8 cellular contexts compared by ENCODE assay signal in the genomic region with DNA sequence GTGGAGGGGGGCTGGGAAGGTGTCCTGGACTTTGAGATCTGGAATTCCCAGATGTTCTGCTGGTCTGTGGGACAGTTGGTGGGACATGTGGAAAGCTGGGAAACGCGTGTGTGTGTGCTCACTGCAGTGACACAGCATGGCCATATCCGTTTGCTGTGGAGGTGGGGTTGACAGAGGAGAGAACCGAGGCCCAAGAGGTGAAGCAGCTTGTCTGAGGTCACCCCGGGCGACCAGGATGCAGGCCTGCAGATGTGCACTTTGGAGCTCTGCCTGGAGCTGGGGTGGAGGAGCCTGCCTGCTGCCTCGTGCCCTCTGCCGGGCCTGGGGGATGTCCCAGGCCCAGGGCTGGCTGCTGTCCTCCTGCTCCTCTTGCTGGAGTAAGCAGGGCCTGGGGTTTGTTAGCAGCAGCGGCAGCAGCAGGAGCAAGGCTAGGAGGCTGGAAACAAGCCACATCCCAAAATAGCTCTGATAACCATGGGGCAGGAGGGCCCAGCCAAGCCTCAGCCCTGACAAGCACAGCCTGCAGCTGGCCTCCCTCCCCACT.
DNase-seq lines count a peak whose midpoint lies in the region; FAIRE-seq and TF ChIP-seq lines count a peak whose summit lies in the region.
"Not testable (repeated sequence)": the region's sequence is repeated elsewhere in the genome, so short reads cannot be mapped to it uniquely, and the experiment has no call there.

No MANE protein-coding gene starts in this region.

- not testable (repeated sequence) for H3K4me3 ChIP-seq in SK-N-SH (ENCODE audit: low read depth in 2 of 2, low read length in 1 of 2); kidney (ENCODE audit: low read length in 2 of 2); neural progenitor cell
- peak overlapping the region in 1 of 2 donors; percentile 21 for H3K4me3 ChIP-seq in ascending aorta

- not testable (repeated sequence) for TF ChIP-seq CTCF in H9 (conservative IDR thresholded peaks at IDR 0.05); SK-N-SH (IDR thresholded peaks at IDR 0.05); ascending aorta (IDR thresholded peaks at IDR 0.05); kidney (IDR thresholded peaks at IDR 0.05; ENCODE audit: borderline replicate concordance, extremely low read depth, insufficient read depth); neural progenitor cell (IDR thresholded peaks at IDR 0.05)

- peak overlapping the region; percentile 63 to 81 (median 72); a peak in 4 of 7 replicates for H3K27ac Mint-ChIP-seq in H9
- peak overlapping the region; percentile 87 for H3K27ac Mint-ChIP-seq in neural progenitor cell

- not testable (repeated sequence) for H3K4me3 Mint-ChIP-seq in H9
- H3K4me3 Mint-ChIP-seq in neural progenitor cell, result peak overlapping the region; percentile 54

- not testable (repeated sequence) for FAIRE-seq in kidney (lab: Jason Lieb, UNC)

- CTCF ChIA-PET in SK-N-SH (lab: Yijun Ruan, JAX), result interaction anchor here (0.7 to 0.8 kb wide), 2 partner anchors 75 to 117 kb away, joined by 3 read pairs; no protein-coding TSS in a partner anchor

- DNase-seq in A172 (ENCODE audit: low spot score), result peak; percentile 55
- not testable (repeated sequence) for DNase-seq in H9; neural progenitor cell (ENCODE audit: low spot score)
- DNase-seq in SK-N-SH, result peak; percentile 52
- peak in 1 of 2 donors; percentile 87 for DNase-seq in ascending aorta (ENCODE audit: low spot score in 2 of 2)
- DNase-seq in fibroblast of gingiva (ENCODE audit: low read depth), result peak; percentile 82
- DNase-seq in kidney, result peak; percentile 92
- peak; percentile 68 for DNase-seq in stromal cell of bone marrow (ENCODE audit: low read depth)

- H2AK5ac ChIP-seq in H9 (ENCODE audit: insufficient read length, low read length), result not testable (repeated sequence)

- H3K9me3 ChIP-seq in H9 (ENCODE audit: control insufficient read depth, low read depth, low read length); SK-N-SH; ascending aorta; kidney (ENCODE audit: control insufficient read depth in 1 of 2, low read length in 2 of 2); neural progenitor cell (ENCODE audit: low read depth): not testable (repeated sequence)

- H2BK20ac ChIP-seq in H9 (ENCODE audit: low read depth, low read length, poor library complexity, severe bottlenecking), result not testable (repeated sequence)

- not testable (repeated sequence) for H2AFZ ChIP-seq in H9 (ENCODE audit: low read length); SK-N-SH (ENCODE audit: low read depth); neural progenitor cell (replicated peaks)

- not testable (repeated sequence) for H3K56ac ChIP-seq in H9 (ENCODE audit: insufficient read length, low read depth, low read length)

- H2BK12ac ChIP-seq in H9 (ENCODE audit: insufficient read length, low read depth, low read length), result not testable (repeated sequence)

- WGBS in H9 (ENCODE audit: extremely low coverage, insufficient read length, low lambda C conversion rate), result no CpG with 5 or more reads among the region's 9 CpGs
- 63% methylated on average over 6 of the region's 9 CpGs for WGBS in SK-N-SH (ENCODE audit: low lambda C conversion rate)

- H2BK5ac ChIP-seq in H9 (ENCODE audit: insufficient read length, low read length), result not testable (repeated sequence)

- H3K23ac ChIP-seq in H9 (ENCODE audit: insufficient read length, low read depth, low read length), result not testable (repeated sequence)

- TF ChIP-seq EP300 in SK-N-SH (IDR thresholded peaks at IDR 0.05; ENCODE audit: borderline replicate concordance in 1 of 2, low read depth in 1 of 2, low read length in 1 of 2), result not testable (repeated sequence)

- peaks cover 10% of the 10 kb centered on the region for H3F3A ChIP-seq in SK-N-SH (replicated peaks; ENCODE audit: insufficient read depth)
- H3F3A ChIP-seq in neural progenitor cell (ENCODE audit: low read depth), result not testable (repeated sequence)

- H3T11ph ChIP-seq in H9 (ENCODE audit: low read length), result not testable (repeated sequence)

- not testable (repeated sequence) for H3K36me3 ChIP-seq in SK-N-SH (replicated peaks in 1 of 2; ENCODE audit: control insufficient read depth in 1 of 2, insufficient read depth in 2 of 2, low read length in 1 of 2); ascending aorta; kidney (ENCODE audit: control insufficient read depth in 1 of 2, insufficient read depth in 2 of 2, low read length in 2 of 2); neural progenitor cell

- H4K8ac ChIP-seq in H9 (replicated peaks; ENCODE audit: insufficient read length, low read depth, low read length), result not testable (repeated sequence)

- not testable (repeated sequence) for H3K9me3 Mint-ChIP-seq in H9, neural progenitor cell

- H3K79me1 ChIP-seq in H9 (ENCODE audit: insufficient read depth, low read depth, low read length, poor library complexity, severe bottlenecking), result not testable (repeated sequence)

- H3K27me3 ChIP-seq in H9 (ENCODE audit: insufficient read depth, low read length); SK-N-SH (ENCODE audit: insufficient read depth); ascending aorta; neural progenitor cell: not testable (repeated sequence)

- not testable (repeated sequence) for H3K27ac ChIP-seq in H9 (ENCODE audit: insufficient read length, low read depth, low read length); neural progenitor cell
- peak overlapping the region; percentile 11 to 88; a peak in 3 of 4 replicates for H3K27ac ChIP-seq in SK-N-SH (ENCODE audit: low read depth in 2 of 2, low read length in 1 of 2)
- peak overlapping the region; percentile 86 to 89 for H3K27ac ChIP-seq in ascending aorta
- H3K27ac ChIP-seq in kidney (ENCODE audit: low read depth in 2 of 2, low read length in 2 of 2), result peak overlapping the region in 1 of 2 donors; percentile 47

- not testable (repeated sequence) for H3K36me3 Mint-ChIP-seq in H9 (ENCODE audit: insufficient read depth in 1 of 3, low read depth in 3 of 3); neural progenitor cell

- not testable (repeated sequence) for H3K23me2 ChIP-seq in H9 (ENCODE audit: insufficient read length, low read depth, low read length, poor library complexity, severe bottlenecking)

- intact Hi-C loops in ascending aorta (cut with DNase I), result loop anchor here (2.0 to 5.0 kb wide), 2 partner anchors 25 to 86 kb away; partner anchors contain the start of gene TBC1D2B
- intact Hi-C loops in kidney (cut with DNase I), result not testable (repeated sequence)

- not testable (repeated sequence) for H3K18ac ChIP-seq in H9 (ENCODE audit: insufficient read length, low read depth, low read length)

- H3K9ac ChIP-seq in H9 (ENCODE audit: extremely low read depth, insufficient read length, low read length); SK-N-SH; kidney (ENCODE audit: low read length in 2 of 2); neural progenitor cell: not testable (repeated sequence)

- not testable (repeated sequence) for H3K4ac ChIP-seq in H9 (ENCODE audit: low read depth, low read length)

- H2BK15ac ChIP-seq in H9 (ENCODE audit: low read depth, low read length), result not testable (repeated sequence)

- H3K4me1 ChIP-seq in H9 (ENCODE audit: insufficient read depth, low read length); neural progenitor cell: not testable (repeated sequence)
- H3K4me1 ChIP-seq in SK-N-SH (ENCODE audit: control insufficient read depth in 1 of 2, insufficient read depth in 2 of 2, low read depth in 1 of 2, low read length in 1 of 2) (peaks cover 12 to 83% of the 10 kb centered on the region in 2 experiments; a peak in 3 of 4 replicates), ascending aorta (peaks cover 24 to 53% of the 10 kb centered on the region in 2 donors), kidney (ENCODE audit: control insufficient read depth in 1 of 2, insufficient read depth in 1 of 2, low read depth in 1 of 2, low read length in 2 of 2) (peaks cover 4 to 26% of the 10 kb centered on the region in 2 donors)

- H3K4me1 Mint-ChIP-seq in H9 (peaks cover 6 to 18% of the 10 kb centered on the region in 2 experiments; a peak in 3 of 4 replicates), neural progenitor cell (peaks cover 25% of the 10 kb centered on the region)

- H4K20me1 ChIP-seq in H9 (ENCODE audit: control insufficient read depth, insufficient read depth, insufficient read length); neural progenitor cell (ENCODE audit: low read depth): not testable (repeated sequence)
- H4K20me1 ChIP-seq in SK-N-SH (ENCODE audit: insufficient read depth), result peaks cover 19% of the 10 kb centered on the region

- not testable (repeated sequence) for H4K91ac ChIP-seq in H9 (ENCODE audit: insufficient read length, low read depth, low read length)

- POLR2A ChIA-PET in SK-N-SH (lab: Yijun Ruan, JAX), result interaction anchor here (1.0 kb wide), 1 partner anchor 117 kb away, joined by 3 read pairs; no protein-coding TSS in a partner anchor

- not testable (repeated sequence) for H3K27me3 Mint-ChIP-seq in H9 (ENCODE audit: low read depth); neural progenitor cell (ENCODE audit: insufficient read depth, low read depth)

- H2BK120ac ChIP-seq in H9 (ENCODE audit: low read depth, low read length, poor library complexity, severe bottlenecking), result not testable (repeated sequence)

- TF ChIP-seq RAD21 in SK-N-SH (IDR thresholded peaks at IDR 0.05; ENCODE audit: low read length), result not testable (repeated sequence)

- H3K14ac ChIP-seq in H9 (ENCODE audit: insufficient read depth, low read length), result not testable (repeated sequence)

- not testable (repeated sequence) for H4K5ac ChIP-seq in H9 (ENCODE audit: insufficient read length, low read depth, low read length)

- not testable (repeated sequence) for H3K9me2 ChIP-seq in SK-N-SH

- not testable (repeated sequence) for H3K4me2 ChIP-seq in H9 (ENCODE audit: insufficient read depth, insufficient read length, low read length); neural progenitor cell
- H3K4me2 ChIP-seq in SK-N-SH, result peak overlapping the region; percentile 28; the same call in 1 of the 2 replicates

- not testable (repeated sequence) for H3K79me2 ChIP-seq in H9 (ENCODE audit: insufficient read depth, low read length); SK-N-SH (ENCODE audit: insufficient read depth); neural progenitor cell (ENCODE audit: low read depth)

TF ChIP-seq in SK-N-SH, 30 proteins besides CTCF, POLR2A, EP300 and RAD21 (continues in another document):
- 0 out of 2 replicates have a peak, but pooled peaks have one; percentile 23 for TF ChIP-seq NFIC (IDR thresholded peaks at IDR 0.05; ENCODE audit: borderline replicate concordance)
